Comparison of ENCODE assay signal across 1 cellular context in the genomic region with DNA sequence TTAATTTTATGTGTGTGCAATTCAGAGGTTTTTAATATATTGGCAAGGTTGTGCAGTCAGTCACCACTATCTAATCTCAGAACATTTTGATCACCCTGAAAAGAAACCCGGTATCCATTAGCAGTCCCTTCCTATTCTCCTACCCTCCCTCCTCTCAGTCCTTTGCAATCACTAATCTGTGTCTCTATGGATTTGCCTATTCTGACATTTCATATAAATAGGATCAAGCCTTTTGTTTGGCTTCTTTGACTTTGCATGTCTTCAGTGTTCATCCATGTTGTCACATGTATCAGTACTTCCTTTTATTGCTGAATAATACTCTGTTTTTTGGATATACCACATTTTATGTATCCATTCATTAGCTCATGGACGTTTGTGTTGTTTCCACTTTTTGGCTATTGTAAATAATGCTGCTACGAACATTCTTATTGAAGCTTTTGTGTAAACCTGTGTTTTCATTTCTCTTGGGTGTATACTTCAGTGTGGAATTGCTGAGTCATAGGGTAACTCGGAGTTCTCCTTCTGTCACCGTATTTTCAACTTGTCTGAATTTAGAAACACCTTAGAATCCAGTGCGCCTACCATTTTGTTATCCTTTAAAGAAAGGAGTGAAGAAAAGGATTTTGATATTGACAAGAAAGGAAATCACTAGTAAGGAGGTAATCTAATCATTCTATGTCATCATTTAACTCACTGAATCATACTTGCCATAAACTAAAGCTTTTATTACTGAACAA.
TF ChIP-seq lines count a peak whose summit lies in the region.

No MANE protein-coding gene starts in this region.

TF ChIP-seq in GM12878, 131 proteins besides CTCF, POLR2A, EP300 and RAD21 (continued from another document):
- TF ChIP-seq WRNIP1 (IDR thresholded peaks at IDR 0.05; ENCODE audit: borderline replicate concordance, low read depth, low read length) = no peak
- no peak for TF ChIP-seq RUNX3 (IDR thresholded peaks at IDR 0.05; ENCODE audit: low read length)
- no peak for TF ChIP-seq STAT3 (IDR thresholded peaks at IDR 0.05; ENCODE audit: low read depth, low read length)
- TF ChIP-seq SIX5 (IDR thresholded peaks at IDR 0.05; ENCODE audit: low read depth, low read length, severe bottlenecking) = no peak
- no peak; the same call in 1 of the 2 replicates for TF ChIP-seq RELB (IDR thresholded peaks at IDR 0.05; ENCODE audit: low read depth)
- TF ChIP-seq RCOR1 (conservative IDR thresholded peaks at IDR 0.05; ENCODE audit: low read depth, low read length) = no peak
- TF ChIP-seq ZZZ3 (IDR thresholded peaks at IDR 0.05; ENCODE audit: control insufficient read depth, insufficient read length, low read depth) = no peak
- no peak for TF ChIP-seq IRF4 (IDR thresholded peaks at IDR 0.05; ENCODE audit: low read depth, low read length)
- TF ChIP-seq NR2C2 (IDR thresholded peaks at IDR 0.05; ENCODE audit: borderline replicate concordance, control insufficient read depth, insufficient read length, low read depth) = no peak
- no peak; the same call in 1 of the 2 replicates for TF ChIP-seq MXI1 (IDR thresholded peaks at IDR 0.05; ENCODE audit: low read depth, low read length)
- peak; percentile 67 for TF ChIP-seq JUNB (IDR thresholded peaks at IDR 0.05)
- TF ChIP-seq SPI1 (IDR thresholded peaks at IDR 0.05; ENCODE audit: borderline replicate concordance, insufficient read depth, low read depth, low read length) = 0 out of 2 replicates have a peak, but pooled peaks have one; percentile 3
TF ChIP-seq in GM12878: peak in this region for 7.
